In the genomic region with DNA sequence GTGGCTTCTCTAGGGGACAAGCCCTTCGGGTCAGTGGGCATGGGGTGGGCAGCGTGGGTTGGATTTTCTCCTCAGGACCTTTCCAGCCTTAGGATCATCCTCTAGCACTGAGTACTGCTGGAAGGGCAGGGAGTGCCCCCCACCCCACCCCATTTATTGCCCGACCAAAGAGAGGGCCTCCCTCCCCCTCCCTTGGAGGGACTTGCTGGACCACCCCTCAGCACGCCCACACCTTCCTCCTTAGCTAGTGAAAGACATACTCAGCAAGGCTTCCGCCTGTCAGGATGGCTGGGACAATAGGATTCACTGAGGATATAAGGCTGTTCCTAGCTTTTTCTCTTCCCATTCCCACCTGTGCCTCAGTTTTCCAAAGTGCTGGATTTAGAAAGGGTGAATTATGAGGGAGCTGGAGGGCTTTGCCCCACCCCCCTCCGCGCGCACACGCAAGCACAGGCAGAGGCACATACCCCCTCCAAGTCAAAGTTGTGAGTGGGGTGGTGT, we compare ENCODE assay signal across 9 cellular contexts. TPM values are rescaled to one million over a fixed set of nuclear protein-coding genes. Genes with fewer than 3 reads are reported as not detected.
DNase-seq lines count a peak whose midpoint lies in the region; ATAC-seq and TF ChIP-seq lines count a peak whose summit lies in the region.
"Had no signal": no experiment of that assay in that cellular context is flagged by ENCODE, and none has a peak within 500 bp of the region (broad histone marks: within the 10 kb centered on the region; RNA-seq: fewer than 3 reads in every experiment).

No MANE protein-coding gene starts in this region.

- TF ChIP-seq CTCF in GM13976 (IDR thresholded peaks at IDR 0.05; ENCODE audit: borderline replicate concordance, control extremely low read depth, extremely low read depth, insufficient read depth, missing control alignments) (no peak), fibroblast of villous mesenchyme (IDR thresholded peaks at IDR 0.05; ENCODE audit: insufficient read depth, low read depth, low read length) (no peak)

- in situ Hi-C loops in GM13976 (cut with MboI; ENCODE audit: low sequenced_read_pairs, unreplicated experiment) = no loop called here

- H3K36me3 Mint-ChIP-seq in T-helper 17 cell (ENCODE audit: low read depth) = no peaks in the 10 kb centered on the region

- ATAC-seq in T-helper 17 cell (no peak), HG02588 (IDR thresholded peaks at IDR 0.05; ENCODE audit: unreplicated experiment) (no peak)

- peaks cover 29% of the 10 kb centered on the region for H3K4me1 Mint-ChIP-seq in T-helper 17 cell

- peak; percentile 14 for DNase-seq in GM13976 (ENCODE audit: low spot score)
- DNase-seq in T-helper 17 cell = no peak
- DNase-seq in fibroblast of villous mesenchyme (ENCODE audit: low read depth) = no peak
- DNase-seq in skeletal muscle cell (ENCODE audit: low read depth) = no peak
- DNase-seq in NCI-H510A (lab: John Stamatoyannopoulos, UW) = no peak
- no peak for DNase-seq in central memory CD4-positive, alpha-beta T cell
- DNase-seq in globus pallidus (ENCODE audit: low spot score) = no peak

- peaks cover 5% of the 10 kb centered on the region for H3K27me3 Mint-ChIP-seq in T-helper 17 cell

- peak overlapping the region; percentile 53 for H3K27ac Mint-ChIP-seq in T-helper 17 cell

- H3K4me3 ChIP-seq in fibroblast of villous mesenchyme (ENCODE audit: low read depth, low read length) (peak overlapping the region; percentile 61), skeletal muscle cell (ENCODE audit: low read depth, low read length) (peak overlapping the region; percentile 53)

- peak overlapping the region; percentile 96 for H3K4me3 Mint-ChIP-seq in T-helper 17 cell

- no peaks in the 10 kb centered on the region for H3K9me3 ChIP-seq in T-helper 17 cell (ENCODE audit: control insufficient read depth, low read length, poor library complexity, severe bottlenecking)

RNA-seq across cellular contexts. Expression of gene SLC29A1, which starts 0.9 kb away (rescaled TPM):
- 1 to 10 TPM; 1.4 to 3.4 TPM for total RNA-seq in T-helper 17 cell
- total RNA-seq in fibroblast of villous mesenchyme = 7.1 and 9.5 TPM in 2 replicates

RNA-seq across cellular contexts. Expression of gene MYMX, which starts 5.8 kb away (rescaled TPM):
- total RNA-seq in T-helper 17 cell (not detected), fibroblast of villous mesenchyme (not detected in 2 replicates)
- total RNA-seq: cardiac muscle cell had no signal

RNA-seq across cellular contexts. Expression of gene HSP90AB1, which starts 24.4 kb away (rescaled TPM):
- total RNA-seq in T-helper 17 cell (100 to 1,000 TPM; 454 to 478 TPM), fibroblast of villous mesenchyme (573 and 928 TPM in 2 replicates)

RNA-seq across cellular contexts. Expression of gene SLC35B2, which starts 34.8 kb away (rescaled TPM):
- total RNA-seq in T-helper 17 cell = 10 to 100 TPM; 14.7 to 15.2 TPM
- total RNA-seq in fibroblast of villous mesenchyme = 84.7 and 92.8 TPM in 2 replicates

RNA-seq across cellular contexts. Expression of gene NFKBIE, which starts 42.8 kb away (rescaled TPM):
- total RNA-seq in T-helper 17 cell = 10 to 100 TPM; 59.2 to 62.8 TPM
- 12.2 and 17.7 TPM in 2 replicates for total RNA-seq in fibroblast of villous mesenchyme
